ENCODE assay signal across 27 cellular contexts in genomic region chr12:52404951-52405350, GRCh38. TPM values are rescaled to one million over a fixed set of nuclear protein-coding genes. Genes with fewer than 3 reads are reported as not detected.
A peak's percentile ranks its signal among the peaks of the same experiment; 100 is the strongest.
DNase-seq lines count a peak whose midpoint lies in the region; ATAC-seq and TF ChIP-seq lines count a peak whose summit lies in the region.
"Had no signal": no experiment of that assay in that cellular context is flagged by ENCODE, and none has a peak within 500 bp of the region (broad histone marks: within the 10 kb centered on the region; RNA-seq: fewer than 3 reads in every experiment).

No MANE protein-coding gene starts in this region.

- no peaks in the 10 kb centered on the region for H3K36me3 ChIP-seq in sigmoid colon
- H3K36me3 ChIP-seq: BLaER1, MG63, SJCRH30 had no signal

- TF ChIP-seq EP300 in Ishikawa (IDR thresholded peaks at IDR 0.05; ENCODE audit: borderline replicate concordance) (no peak), sigmoid colon (IDR thresholded peaks at IDR 0.05) (no peak)

- TF ChIP-seq CTCF in epithelial cell of proximal tubule (conservative IDR thresholded peaks at IDR 0.05; ENCODE audit: low read depth, low read length), result peak; percentile 24
- no peak for TF ChIP-seq CTCF in sigmoid colon (IDR thresholded peaks at IDR 0.05)
- TF ChIP-seq CTCF in GM20000 (IDR thresholded peaks at IDR 0.05; ENCODE audit: extremely low read depth, missing control alignments), result no peak

- H3K4me3 ChIP-seq in epithelial cell of proximal tubule (ENCODE audit: low read depth, low read length), result no peak overlapping the region
- H3K4me3 ChIP-seq in sigmoid colon, result no peak overlapping the region
- H3K4me3 ChIP-seq: BLaER1, GM23338, K562, MG63, PC-9, SJCRH30 had no signal

- DNase-seq in EH (ENCODE audit: low read depth), result peak; percentile 15
- DNase-seq in epithelial cell of proximal tubule (ENCODE audit: low read depth), result no peak
- peak; percentile 13 for DNase-seq in sigmoid colon
- no peak for DNase-seq in GM20000 (ENCODE audit: low spot score)
- no peak for DNase-seq in KBM-7
- DNase-seq: CD4-positive, CD25-positive, alpha-beta regulatory T cell; DMS153; DND-41; H9; MG63; NCI-H1694; NCI-H2029 treated with DMSO at 0.1 percent for 48 hours; NCI-H226; NCI-H510A; NCI-H69; PC-9; SJCRH30; T-helper 2 cell had no signal

- intact Hi-C loops in sigmoid colon (cut with DNase I), result no loop called here

- H3K4me1 ChIP-seq in sigmoid colon, result no peaks in the 10 kb centered on the region
- H3K4me1 ChIP-seq: BLaER1, SJCRH30 had no signal

- TF ChIP-seq POLR2A in sigmoid colon (IDR thresholded peaks at IDR 0.05), result no peak

- peak; percentile 51 for TF ChIP-seq RAD21 in Ishikawa (IDR thresholded peaks at IDR 0.05; ENCODE audit: low read depth)

- H3K27ac ChIP-seq in sigmoid colon, result no peak overlapping the region
- H3K27ac ChIP-seq: BLaER1, PC-9, SJCRH30 had no signal

- in situ Hi-C loops in KBM-7 (cut with MboI; ENCODE audit: low pct_unique_long_range_greater_than_20kb, low sequenced_read_pairs), result no loop called here

- no peaks in the 10 kb centered on the region for H3K9me3 ChIP-seq in sigmoid colon
- H3K9me3 ChIP-seq: BLaER1, MG63, SJCRH30 had no signal

- WGBS in sigmoid colon, 2 donors, result 85 to 87% methylated on average over 3 of the region's 3 CpGs

- H3K27me3 ChIP-seq in sigmoid colon, result no peaks in the 10 kb centered on the region
- H3K27me3 ChIP-seq: BLaER1, MG63 had no signal

- no peak for ATAC-seq in HG03565 (IDR thresholded peaks at IDR 0.05; ENCODE audit: unreplicated experiment)
- ATAC-seq: GM23338, K562, Right ventricle myocardium inferior had no signal

TF ChIP-seq in Ishikawa, 13 proteins besides CTCF, POLR2A, EP300 and RAD21:
- TF ChIP-seq TCF12 (IDR thresholded peaks at IDR 0.05; ENCODE audit: low read depth), result no peak
- no peak for TF ChIP-seq USF1 (IDR thresholded peaks at IDR 0.05)
- TF ChIP-seq TAF1 (IDR thresholded peaks at IDR 0.05; ENCODE audit: low read depth), result no peak
- no peak for TF ChIP-seq NFIC (IDR thresholded peaks at IDR 0.05)
TF ChIP-seq in Ishikawa: peak in this region for 0.

RNA-seq across cellular contexts. Expression of gene KRT82, which starts 1.2 kb away (rescaled TPM):
- not detected in 2 replicates for total RNA-seq in epithelial cell of proximal tubule
- total RNA-seq in sigmoid colon, result not detected
- polyA plus RNA-seq in sigmoid colon, result under 1 TPM in 1 of 3 donors, not detected in 2; 0.03 TPM
- total RNA-seq: CD4-positive, CD25-positive, alpha-beta regulatory T cell; GM23338; H9; HT-29; K562; PC-9; Right ventricle myocardium inferior; RPMI7951; SJCRH30 had no signal
- polyA plus RNA-seq: AG04450; CD4-positive, CD25-positive, alpha-beta regulatory T cell; GM23338; K562 had no signal

RNA-seq across cellular contexts. Expression of gene KRT84, which starts 19.5 kb away (rescaled TPM):
- total RNA-seq in epithelial cell of proximal tubule (not detected in 2 replicates), sigmoid colon (not detected)
- not detected for polyA plus RNA-seq in sigmoid colon
- total RNA-seq: CD4-positive, CD25-positive, alpha-beta regulatory T cell; GM23338; H9; HT-29; K562; PC-9; Right ventricle myocardium inferior; RPMI7951; SJCRH30 had no signal
- polyA plus RNA-seq: AG04450; CD4-positive, CD25-positive, alpha-beta regulatory T cell; GM23338; K562 had no signal

RNA-seq across cellular contexts. Expression of gene KRT75, which starts 29.2 kb away (rescaled TPM):
- not detected in 2 replicates for total RNA-seq in epithelial cell of proximal tubule
- total RNA-seq in sigmoid colon, result not detected
- under 1 TPM in 1 of 3 donors, not detected in 2; 0.04 TPM for polyA plus RNA-seq in sigmoid colon
- total RNA-seq: CD4-positive, CD25-positive, alpha-beta regulatory T cell; GM23338; H9; K562; PC-9; Right ventricle myocardium inferior; RPMI7951; SJCRH30 had no signal
- polyA plus RNA-seq: AG04450; CD4-positive, CD25-positive, alpha-beta regulatory T cell; GM23338; K562 had no signal

RNA-seq across cellular contexts. Expression of gene KRT85, which starts 37.7 kb away (rescaled TPM):
- total RNA-seq in epithelial cell of proximal tubule (not detected in 2 replicates), sigmoid colon (not detected)
- not detected for polyA plus RNA-seq in sigmoid colon
- total RNA-seq: CD4-positive, CD25-positive, alpha-beta regulatory T cell; GM23338; H9; HT-29; K562; PC-9; Right ventricle myocardium inferior; RPMI7951; SJCRH30 had no signal
- polyA plus RNA-seq: AG04450; CD4-positive, CD25-positive, alpha-beta regulatory T cell; GM23338; K562 had no signal

RNA-seq across cellular contexts. Expression of gene KRT6B, which starts 47.0 kb away (rescaled TPM):
- total RNA-seq in epithelial cell of proximal tubule (not detected in 2 replicates), sigmoid colon (not detected)
- under 1 TPM in 2 of 3 donors, not detected in 1; 0.60 to 0.61 TPM for polyA plus RNA-seq in sigmoid colon
- total RNA-seq: CD4-positive, CD25-positive, alpha-beta regulatory T cell; GM23338; H9; K562; Right ventricle myocardium inferior; RPMI7951; SJCRH30 had no signal
- polyA plus RNA-seq: AG04450; CD4-positive, CD25-positive, alpha-beta regulatory T cell; GM23338; K562 had no signal

Comparison
In these comparisons a context has a peak if more than half of its experiments do, and no peak if none do; other contexts are left out.
1. DNase-seq: peak in EH (single experiment) and sigmoid colon (single experiment); none in epithelial cell of proximal tubule (single experiment), GM20000 (single experiment) and KBM-7 (single experiment).